ENCODE assay signal across 15 cellular contexts in the genomic region with DNA sequence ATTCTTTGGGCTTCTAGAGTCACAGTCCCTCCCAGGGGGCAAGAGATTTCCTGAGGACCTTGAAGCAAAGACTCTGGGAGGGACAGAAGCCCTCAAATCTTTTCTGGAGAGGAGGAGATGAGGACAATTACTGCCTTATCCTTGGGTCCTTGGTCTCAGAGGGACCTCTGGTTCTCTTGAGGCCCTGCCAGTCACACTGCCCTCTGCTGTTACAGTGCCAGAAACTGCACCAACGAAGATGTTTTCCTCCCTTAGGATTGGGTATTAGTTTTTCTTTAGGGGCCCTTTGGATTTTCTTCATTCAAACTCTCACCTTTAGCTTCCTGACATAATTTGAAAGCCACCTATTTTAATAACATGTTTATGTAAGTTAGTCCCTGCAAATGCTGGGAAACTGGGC. TPM values are rescaled to one million over a fixed set of nuclear protein-coding genes. Genes with fewer than 3 reads are reported as not detected.
DNase-seq lines count a peak whose midpoint lies in the region; ATAC-seq and TF ChIP-seq lines count a peak whose summit lies in the region.
"Had no signal": no experiment of that assay in that cellular context is flagged by ENCODE, and none has a peak within 500 bp of the region (broad histone marks: within the 10 kb centered on the region; RNA-seq: fewer than 3 reads in every experiment).

No MANE protein-coding gene starts in this region.

- no peak for TF ChIP-seq POLR2A in gastroesophageal sphincter (IDR thresholded peaks at IDR 0.05)
- TF ChIP-seq POLR2A in tibial nerve (IDR thresholded peaks at IDR 0.05), result no peak

- H3K4me1 ChIP-seq in cardiac muscle cell (ENCODE audit: low read depth), result no peaks in the 10 kb centered on the region
- H3K4me1 ChIP-seq in right cardiac atrium (ENCODE audit: control insufficient read depth, insufficient read depth, low read length), result no peaks in the 10 kb centered on the region
- no peaks in the 10 kb centered on the region for H3K4me1 ChIP-seq in smooth muscle cell (ENCODE audit: low read depth)
- H3K4me1 ChIP-seq in gastroesophageal sphincter, result no peaks in the 10 kb centered on the region
- H3K4me1 ChIP-seq in tibial nerve, result no peaks in the 10 kb centered on the region
- H3K4me1 ChIP-seq: BLaER1 treated with 17β-estradiol and CSF1 and Interleukin-3, amounts not matched to agents 10 nM and 100 nM had no signal

- no peak overlapping the region for H3K4me2 ChIP-seq in smooth muscle cell
- H3K4me2 ChIP-seq: BLaER1 treated with 17β-estradiol and CSF1 and Interleukin-3, amounts not matched to agents 10 nM and 100 nM had no signal

- H4K20me1 ChIP-seq in smooth muscle cell (ENCODE audit: low read depth), result no peaks in the 10 kb centered on the region
- H4K20me1 ChIP-seq: BLaER1 treated with 17β-estradiol and CSF1 and Interleukin-3, amounts not matched to agents 10 nM and 100 nM had no signal

- H3K9me3 ChIP-seq in cardiac muscle cell (ENCODE audit: low read depth) (no peaks in the 10 kb centered on the region), right cardiac atrium (ENCODE audit: control insufficient read depth, low read length) (no peaks in the 10 kb centered on the region), smooth muscle cell (replicated peaks; ENCODE audit: low read depth) (no peaks in the 10 kb centered on the region), gastroesophageal sphincter (no peaks in the 10 kb centered on the region), tibial nerve (no peaks in the 10 kb centered on the region)
- H3K9me3 ChIP-seq: BLaER1 treated with 17β-estradiol and CSF1 and Interleukin-3, amounts not matched to agents 10 nM and 100 nM had no signal

- TF ChIP-seq EP300 in gastroesophageal sphincter (IDR thresholded peaks at IDR 0.05) (no peak), tibial nerve (IDR thresholded peaks at IDR 0.05) (no peak)

- no peaks in the 10 kb centered on the region for H3F3A ChIP-seq in smooth muscle cell (ENCODE audit: low read depth)

- TF ChIP-seq CTCF in cardiac muscle cell (IDR thresholded peaks at IDR 0.05; ENCODE audit: low read depth, low read length) (peak; percentile 41), LNCaP clone FGC (IDR thresholded peaks at IDR 0.05; ENCODE audit: control insufficient read depth, extremely low read depth, insufficient read depth) (peak; percentile 44), smooth muscle cell (IDR thresholded peaks at IDR 0.05; ENCODE audit: borderline replicate concordance, insufficient read depth, poor library complexity, severe bottlenecking) (peak; percentile 18), gastroesophageal sphincter (IDR thresholded peaks at IDR 0.05) (no peak), tibial nerve (IDR thresholded peaks at IDR 0.05) (no peak)

- intact Hi-C loops in right cardiac atrium (cut with DNase I) (loop anchor here in 1 of 4 donors (10.0 kb wide), 1 partner anchor 137 kb away; no protein-coding TSS in a partner anchor), Right ventricle myocardium inferior (cut with DNase I) (no loop called here)

- DNase-seq in cardiac muscle cell (ENCODE audit: low read depth in 1 of 2, low spot score in 1 of 2), result no peak
- no peak for DNase-seq in right cardiac atrium
- DNase-seq in LNCaP clone FGC (ENCODE audit: low read depth), result no peak
- DNase-seq in dermis blood vessel endothelial cell, result peak; percentile 35
- no peak for DNase-seq in smooth muscle cell (lab: John Stamatoyannopoulos, UW; ENCODE audit: unreplicated experiment)
- DNase-seq in Right ventricle myocardium inferior (ENCODE audit: missing footprints), result no peak
- no peak for DNase-seq in tibial nerve (ENCODE audit: low spot score in 2 of 2)
- DNase-seq: activated gamma-delta T cell; effector memory CD4-positive, alpha-beta T cell; KG1; NCI-H526 treated with DMSO at 0.1 percent for 48 hours; stimulated activated naive CD4-positive, alpha-beta T cell; T-helper 9 cell had no signal

- H3K36me3 ChIP-seq in cardiac muscle cell, result no peaks in the 10 kb centered on the region
- no peaks in the 10 kb centered on the region for H3K36me3 ChIP-seq in smooth muscle cell (ENCODE audit: low read depth)
- H3K36me3 ChIP-seq in gastroesophageal sphincter, result no peaks in the 10 kb centered on the region
- H3K36me3 ChIP-seq in tibial nerve, result no peaks in the 10 kb centered on the region
- H3K36me3 ChIP-seq: BLaER1 treated with 17β-estradiol and CSF1 and Interleukin-3, amounts not matched to agents 10 nM and 100 nM had no signal

- peaks cover 38% of the 10 kb centered on the region for H3K27me3 ChIP-seq in cardiac muscle cell
- H3K27me3 ChIP-seq in right cardiac atrium (ENCODE audit: control insufficient read depth, insufficient read depth), result no peaks in the 10 kb centered on the region
- H3K27me3 ChIP-seq in smooth muscle cell (ENCODE audit: low read depth), result peaks cover 7% of the 10 kb centered on the region
- H3K27me3 ChIP-seq in gastroesophageal sphincter, result peaks cover 25% of the 10 kb centered on the region
- no peaks in the 10 kb centered on the region for H3K27me3 ChIP-seq in tibial nerve
- H3K27me3 ChIP-seq: BLaER1 treated with 17β-estradiol and CSF1 and Interleukin-3, amounts not matched to agents 10 nM and 100 nM had no signal

- H3K27ac ChIP-seq in cardiac muscle cell, result no peak overlapping the region
- H3K27ac ChIP-seq in right cardiac atrium (ENCODE audit: low read length), result no peak overlapping the region
- H3K27ac ChIP-seq in smooth muscle cell (ENCODE audit: low read depth), result no peak overlapping the region
- no peak overlapping the region for H3K27ac ChIP-seq in gastroesophageal sphincter
- no peak overlapping the region for H3K27ac ChIP-seq in tibial nerve
- H3K27ac ChIP-seq: BLaER1 treated with 17β-estradiol and CSF1 and Interleukin-3, amounts not matched to agents 10 nM and 100 nM had no signal

- ATAC-seq in right cardiac atrium (no peak), gastroesophageal sphincter (no peak), Right ventricle myocardium inferior (no peak)

- H2AFZ ChIP-seq in smooth muscle cell (ENCODE audit: low read depth), result no peak overlapping the region

- WGBS in right cardiac atrium, result 7% methylated on average over 1 of the region's 1 CpG
- 11% methylated on average over 1 of the region's 1 CpG for WGBS in smooth muscle cell (ENCODE audit: low lambda C conversion rate)
- 0 to 7% methylated on average over 1 of the region's 1 CpG for WGBS in gastroesophageal sphincter (ENCODE audit: low coverage in 1 of 2), 2 donors
- WGBS in tibial nerve, 2 donors, result 4 to 9% methylated on average over 1 of the region's 1 CpG

- H3K4me3 ChIP-seq in cardiac muscle cell (no peak overlapping the region), right cardiac atrium (ENCODE audit: low read length) (no peak overlapping the region), LNCaP clone FGC (ENCODE audit: low read depth, low read length) (no peak overlapping the region), smooth muscle cell (no peak overlapping the region), gastroesophageal sphincter (no peak overlapping the region), tibial nerve (no peak overlapping the region)
- H3K4me3 ChIP-seq: BLaER1 treated with 17β-estradiol and CSF1 and Interleukin-3, amounts not matched to agents 10 nM and 100 nM had no signal

- no peak overlapping the region for H3K9ac ChIP-seq in smooth muscle cell (ENCODE audit: low read depth)
- H3K9ac ChIP-seq: BLaER1 treated with 17β-estradiol and CSF1 and Interleukin-3, amounts not matched to agents 10 nM and 100 nM had no signal

- H3K79me2 ChIP-seq in smooth muscle cell (ENCODE audit: low read depth), result no peaks in the 10 kb centered on the region

RNA-seq across cellular contexts. Expression of a gene that starts 58.2 kb away (rescaled TPM):
- total RNA-seq in cardiac muscle cell (2.8 and 9.3 TPM in 2 replicates), right cardiac atrium (100 to 1,000 TPM; 131 to 202 (median 142) TPM), dermis blood vessel endothelial cell (6.5 and 12.0 TPM in 2 replicates), smooth muscle cell (0.76 and 3.4 TPM in 2 replicates), gastroesophageal sphincter (1 to 10 TPM in 1 of 4 donors, under 1 TPM in 2, not detected in 1; 0.50 to 1.7 (median 0.81) TPM), Right ventricle myocardium inferior (163 TPM), tibial nerve (1 to 10 TPM in 3 of 4 donors, under 1 TPM in 1; 0.44 to 2.7 (median 1.8) TPM)
- polyA plus RNA-seq in cardiac muscle cell (3.1 and 8.5 TPM in 2 replicates), right cardiac atrium (69.0 TPM), smooth muscle cell (0.93 and 1.6 TPM in 2 replicates)

Comparison
In these comparisons a context has a peak if more than half of its experiments do, and no peak if none do; other contexts are left out.
1. RNA of a gene that starts 58.2 kb away (total RNA-seq): 163 TPM in Right ventricle myocardium inferior (single experiment) and 131 to 202 TPM in right cardiac atrium; 2.8 to 9.3 TPM in cardiac muscle cell, 6.5 to 12.0 TPM in dermis blood vessel endothelial cell, 0.76 to 3.4 TPM in smooth muscle cell, 0.44 to 2.7 TPM in tibial nerve and 0.50 to 1.7 TPM in gastroesophageal sphincter; every median in the first group is over 10 times any median in the second.
2. CTCF ChIP-seq: peak in cardiac muscle cell (single experiment), LNCaP clone FGC (single experiment) and smooth muscle cell (single experiment); none in gastroesophageal sphincter (0 of 4) and tibial nerve (0 of 5).